Comparison of ENCODE assay signal across 17 cellular contexts in genomic region chr9:131539223-131539923, GRCh38. TPM values are rescaled to one million over a fixed set of nuclear protein-coding genes. Genes with fewer than 3 reads are reported as not detected.
"Had no signal": no experiment of that assay in that cellular context is flagged by ENCODE, and none has a peak within 500 bp of the region (broad histone marks: within the 10 kb centered on the region; RNA-seq: fewer than 3 reads in every experiment).

No MANE protein-coding gene starts in this region.

- H3K9me3 Mint-ChIP-seq: type B pancreatic cell had no signal

- H3K36me3 ChIP-seq: gastrocnemius medialis, heart right ventricle, ovary, sigmoid colon, suprapubic skin had no signal

- H3K27ac Mint-ChIP-seq: activated CD4-positive, alpha-beta T cell treated with anti-CD3 and anti-CD28 coated beads, Interleukin-2, amount 10 ng/mL, durations not matched to agents 24 days and 14 days; T-helper 1 cell treated with Interleukin-12 subunit alpha and Interleukin-12 subunit beta and Interleukin-4 antibody, amounts not matched to agents 30 μg/mL and 1 μg/mL, for 36 hours; type B pancreatic cell; WTC11 had no signal

- H3K27me3 ChIP-seq: body of pancreas, ovary had no signal

- H3K4me3 ChIP-seq: body of pancreas, gastrocnemius medialis, heart right ventricle, ovary, sigmoid colon, suprapubic skin had no signal

- H3K4me3 Mint-ChIP-seq: activated CD4-positive, alpha-beta T cell treated with anti-CD3 and anti-CD28 coated beads, Interleukin-2, amount 10 ng/mL, durations not matched to agents 24 days and 14 days; T-helper 1 cell treated with Interleukin-12 subunit alpha and Interleukin-12 subunit beta and Interleukin-4 antibody, amounts not matched to agents 30 μg/mL and 1 μg/mL, for 36 hours; type B pancreatic cell; WTC11 had no signal

- H3K27ac ChIP-seq: body of pancreas, epithelial cell of prostate, gastrocnemius medialis, heart right ventricle, ovary, sigmoid colon, suprapubic skin had no signal

- H3K4me1 Mint-ChIP-seq: WTC11 had no signal

- H3K4me1 ChIP-seq: gastrocnemius medialis, heart right ventricle, sigmoid colon, suprapubic skin had no signal

- ATAC-seq: body of pancreas, gastrocnemius medialis, heart right ventricle, left lobe of liver, WTC11 had no signal

- DNase-seq: activated CD4-positive, alpha-beta T cell treated with anti-CD3 and anti-CD28 coated beads, Interleukin-2, amount 10 ng/mL, durations not matched to agents 24 days and 14 days; amniotic stem cell; body of pancreas; effector memory CD4-positive, alpha-beta T cell; gastrocnemius medialis; heart right ventricle; islet precursor cell; ovary; sigmoid colon; stimulated activated CD4-positive, alpha-beta T cell treated with anti-CD3 and anti-CD28 coated beads, Interleukin-2, amount 100 ng/mL, for 24 hours had no signal

RNA-seq across cellular contexts. Expression of gene PRRT1B, which starts 6.0 kb away (rescaled TPM):
- total RNA-seq: activated CD4-positive, alpha-beta T cell treated with anti-CD3 and anti-CD28 coated beads, Interleukin-2, amount 10 ng/mL, durations not matched to agents 24 days and 14 days; gastrocnemius medialis; heart right ventricle; sigmoid colon; suprapubic skin had no signal
- polyA plus RNA-seq: heart right ventricle, neural cell, ovary had no signal
